ENCODE assay signal across 8 cellular contexts in genomic region chr9:96666653-96667362, GRCh38. TPM values are rescaled to one million over a fixed set of nuclear protein-coding genes. Genes with fewer than 3 reads are reported as not detected.
DNase-seq lines count a peak whose midpoint lies in the region; ATAC-seq, FAIRE-seq and TF ChIP-seq lines count a peak whose summit lies in the region.
"Not testable (repeated sequence)": the region's sequence is repeated elsewhere in the genome, so short reads cannot be mapped to it uniquely, and the experiment has no call there.

No MANE protein-coding gene starts in this region.

- POLR2A ChIA-PET in activated B cell treated with CpG ODN at 0.5 μM for 24 hours (lab: Charles Lee): interaction anchor here (0.6 to 0.7 kb wide), 3 partner anchors 11 to 100 kb away, joined by 3 to 11 read pairs (median 4); partner anchors contain the start of gene PRXL2C
- POLR2A ChIA-PET in H1 (lab: Charles Lee; ENCODE audit: partially characterized antibody): not testable (repeated sequence)

- H2BK15ac ChIP-seq in H1 (ENCODE audit: low read length): not testable (repeated sequence)

- H3K4me3 Mint-ChIP-seq in activated B cell treated with CpG ODN at 0.5 μM for 24 hours: not testable (repeated sequence)

- H3K27ac ChIP-seq in H1 (ENCODE audit: low read depth, low read length); gastrocnemius medialis: not testable (repeated sequence)

- H3K27me3 Mint-ChIP-seq in activated B cell treated with CpG ODN at 0.5 μM for 24 hours: peaks cover 12% of the 10 kb centered on the region

- H3K9me3 Mint-ChIP-seq in activated B cell treated with CpG ODN at 0.5 μM for 24 hours: not testable (repeated sequence)

- H2AK5ac ChIP-seq in H1 (ENCODE audit: low read depth, low read length): not testable (repeated sequence)

- H4K5ac ChIP-seq in H1 (ENCODE audit: insufficient read length, low read depth, low read length): not testable (repeated sequence)

- not testable (repeated sequence) for H3K36me3 Mint-ChIP-seq in activated B cell treated with CpG ODN at 0.5 μM for 24 hours (ENCODE audit: low read depth)

- TF ChIP-seq RAD21 in H1 (IDR thresholded peaks at IDR 0.05 in 1 of 2, conservative IDR thresholded peaks at IDR 0.05 in 1 of 2; ENCODE audit: low read depth in 2 of 2, low read length in 2 of 2): peak; percentile 72 to 81

- peak overlapping the region; percentile 78 for H3K18ac ChIP-seq in H1 (ENCODE audit: extremely low read depth, low read length)

- H2BK12ac ChIP-seq in H1 (ENCODE audit: low read depth, low read length): peak overlapping the region; percentile 90; the same call in 1 of the 2 replicates

- not testable (repeated sequence) for H3K4me1 Mint-ChIP-seq in activated B cell treated with CpG ODN at 0.5 μM for 24 hours

- in situ Hi-C loops in gastrocnemius medialis (cut with MboI; ENCODE audit: low sequenced_read_pairs in 4 of 4): loop anchor here in 3 of 4 donors (5.0 to 25.0 kb wide), 6 partner anchors 220 to 340 kb away; no protein-coding TSS in a partner anchor

- not testable (repeated sequence) for H3K4me2 ChIP-seq in H1 (ENCODE audit: insufficient read depth in 1 of 2, low read depth in 2 of 2, low read length in 2 of 2)

- FAIRE-seq in H1 (lab: Jason Lieb, UNC): peak; percentile 45

- not testable (repeated sequence) for H4K8ac ChIP-seq in H1 (ENCODE audit: extremely low read depth, insufficient read depth, low read length)

- H2BK5ac ChIP-seq in H1 (ENCODE audit: low read depth, low read length): 0 out of 2 replicates have a peak overlapping the region, but pooled peaks have one; percentile 44

- DNase-seq in BE2C (peak; percentile 34), NCI-H526 (lab: John Stamatoyannopoulos, UW) (peak; percentile 7 to 37), kidney glomerular epithelial cell (lab: John Stamatoyannopoulos, UW) (peak; percentile 34), gastrocnemius medialis (peak in 1 of 2 donors; percentile 20)
- DNase-seq in activated B cell treated with CpG ODN at 0.5 μM for 24 hours; H1 (ENCODE audit: low read depth in 1 of 2, low spot score in 2 of 2): not testable (repeated sequence)

- H2AFZ ChIP-seq in H1 (ENCODE audit: low read length): not testable (repeated sequence)

- not testable (repeated sequence) for H3K27ac Mint-ChIP-seq in activated B cell treated with CpG ODN at 0.5 μM for 24 hours

- not testable (repeated sequence) for H3K4me1 ChIP-seq in BE2C; H1 (replicated peaks in 1 of 4; ENCODE audit: control insufficient read depth in 3 of 4, insufficient read depth in 4 of 4, low read length in 3 of 4); gastrocnemius medialis

- ATAC-seq in GM19023 (IDR thresholded peaks at IDR 0.05; ENCODE audit: unreplicated experiment): peak; percentile 48
- ATAC-seq in HG03520 (IDR thresholded peaks at IDR 0.05; ENCODE audit: unreplicated experiment): peak; percentile 63
- ATAC-seq in activated B cell treated with CpG ODN at 0.5 μM for 24 hours (ENCODE audit: low read depth): peak; percentile 47
- peak; percentile 86 to 95 for ATAC-seq in gastrocnemius medialis

- H3K79me2 ChIP-seq in H1 (ENCODE audit: control insufficient read depth in 1 of 2, insufficient read depth in 2 of 2, low read length in 2 of 2): not testable (repeated sequence)

- TF ChIP-seq EP300 in H1 (IDR thresholded peaks at IDR 0.05; ENCODE audit: borderline replicate concordance in 1 of 2, low read depth in 2 of 2, low read length in 2 of 2): not testable (repeated sequence)

- not testable (repeated sequence) for H3K23me2 ChIP-seq in H1 (ENCODE audit: low read depth, low read length)

- not testable (repeated sequence) for H3K79me1 ChIP-seq in H1 (ENCODE audit: low read depth, low read length)

- WGBS in H1 (ENCODE audit: extremely low coverage in 1 of 2, insufficient coverage in 1 of 2, insufficient read length in 1 of 2, insufficient replicate concordance in 2 of 2, low coverage in 1 of 2, low lambda C conversion rate in 2 of 2, missing lambda C conversion rate in 1 of 2), 2 experiments: 77% methylated on average over 15 of the region's 15 CpGs; no CpG with 5 or more reads in 1 of the 2 experiments

- not testable (repeated sequence) for H3K36me3 ChIP-seq in BE2C; H1 (ENCODE audit: control insufficient read depth in 2 of 4, insufficient read depth in 4 of 4, low read length in 3 of 4); gastrocnemius medialis

- H3K9me3 ChIP-seq in BE2C; H1 (ENCODE audit: insufficient read depth in 2 of 2, low read depth in 1 of 2, low read length in 1 of 2); gastrocnemius medialis: not testable (repeated sequence)

- TF ChIP-seq CTCF in BE2C (IDR thresholded peaks at IDR 0.05; ENCODE audit: low read depth, low read length) (peak; percentile 78), H1 (IDR thresholded peaks at IDR 0.05; ENCODE audit: control extremely low read depth in 1 of 3, insufficient read depth in 1 of 3, low read depth in 1 of 3, low read length in 3 of 3) (peak; percentile 24 to 63 (median 48)), gastrocnemius medialis (IDR thresholded peaks at IDR 0.05 in 4 of 5, conservative IDR thresholded peaks at IDR 0.05 in 1 of 5) (peak; percentile 72 to 89 (median 86))
- not testable (repeated sequence) for TF ChIP-seq CTCF in activated B cell treated with CpG ODN at 0.5 μM for 24 hours (IDR thresholded peaks at IDR 0.05)

- intact Hi-C loops in activated B cell treated with CpG ODN at 0.5 μM for 24 hours (cut with micrococcal nuclease): loop anchor here (1.0 to 2.0 kb wide), 2 partner anchors 340 to 434 kb away; no protein-coding TSS in a partner anchor
- intact Hi-C loops in gastrocnemius medialis (cut with DNase I; ENCODE audit: low total_unique reads): loop anchor here (1.0 to 5.0 kb wide), 2 partner anchors 225 to 340 kb away; no protein-coding TSS in a partner anchor

- not testable (repeated sequence) for H2BK20ac ChIP-seq in H1 (ENCODE audit: low read length)

- H2BK120ac ChIP-seq in H1 (replicated peaks; ENCODE audit: low read depth, low read length): not testable (repeated sequence)

- H4K91ac ChIP-seq in H1 (replicated peaks; ENCODE audit: insufficient read length, low read length): not testable (repeated sequence)

- H3K14ac ChIP-seq in H1 (ENCODE audit: insufficient read length): not testable (repeated sequence)

- H3K4me3 ChIP-seq in BE2C (ENCODE audit: low read depth, low read length); H1 (ENCODE audit: extremely low read depth in 1 of 4, insufficient read depth in 2 of 4, low read depth in 3 of 4, low read length in 4 of 4); gastrocnemius medialis: not testable (repeated sequence)

- H3K56ac ChIP-seq in H1 (replicated peaks; ENCODE audit: insufficient read length, low read depth, low read length): not testable (repeated sequence)

- CTCF ChIA-PET in activated B cell treated with CpG ODN at 0.5 μM for 24 hours (lab: Charles Lee) (interaction anchor here (0.6 to 3.4 kb wide), 4 partner anchors 68 to 342 kb away, joined by 3 to 25 read pairs (median 6); no protein-coding TSS in a partner anchor), H1 (lab: Charles Lee; ENCODE audit: partially characterized antibody) (interaction anchor here (0.6 to 3.2 kb wide), 36 partner anchors 9 to 658 kb away, joined by 3 to 27 read pairs (median 4); partner anchors contain the start of genes HABP4 and ZNF510)

- not testable (repeated sequence) for H3K9ac ChIP-seq in H1 (replicated peaks in 1 of 4; ENCODE audit: extremely low read depth in 1 of 4, low read depth in 3 of 4, low read length in 3 of 4)

- not testable (repeated sequence) for H3K27me3 ChIP-seq in BE2C; H1 (replicated peaks in 1 of 4; ENCODE audit: control insufficient read depth in 3 of 4, extremely low read depth in 1 of 4, insufficient read depth in 3 of 4, low read length in 3 of 4); gastrocnemius medialis

- not testable (repeated sequence) for H3K23ac ChIP-seq in H1 (ENCODE audit: insufficient read length)

- not testable (repeated sequence) for TF ChIP-seq POLR2A in H1 (IDR thresholded peaks at IDR 0.05; ENCODE audit: control extremely low read depth in 1 of 2, low read depth in 2 of 2, low read length in 2 of 2); gastrocnemius medialis (IDR thresholded peaks at IDR 0.05)

- not testable (repeated sequence) for H4K20me1 ChIP-seq in H1 (replicated peaks in 1 of 2; ENCODE audit: control insufficient read depth in 1 of 2, insufficient read depth in 2 of 2, low read length in 2 of 2)

- not testable (repeated sequence) for H3K4ac ChIP-seq in H1 (replicated peaks; ENCODE audit: insufficient read length, low read depth, low read length)

RNA-seq across cellular contexts. Expression of gene PRXL2C, which starts 11.7 kb away (rescaled TPM):
- polyA plus RNA-seq in BE2C (2012; ENCODE audit: insufficient read depth, insufficient read length, low read depth): 2.5 TPM
- 11.7 and 12.6 TPM in 2 replicates for total RNA-seq in activated B cell treated with CpG ODN at 0.5 μM for 24 hours
- total RNA-seq in H1 (2021; fragmentation: NEBNext Ultra II Directional; extraction: Animal tissue kit (Norgen Biotek cat#: 25700)): 7.3 and 8.3 TPM in 2 replicates
- 1.8 and 2.8 TPM in 2 replicates for polyA plus RNA-seq in H1 (2011; rRNA removed)
- polyA plus RNA-seq in H1 (2011; cell fraction: cytosol; rRNA removed): 2.3 TPM
- polyA plus RNA-seq in H1 (2011; cell fraction: nucleus; rRNA removed): 1.5 TPM
- 3.0 to 4.1 TPM (median 3.4 TPM) in 4 replicates for polyA plus RNA-seq in H1 (2012, experiment 1 of 2)
- polyA plus RNA-seq in H1 (2012, experiment 2 of 2): 2.4 TPM
- polyA plus RNA-seq in H1 (2013, experiment 1 of 2): 5.0 TPM
- polyA plus RNA-seq in H1 (2013, experiment 2 of 2): 5.6 TPM
- 1.9 and 2.5 TPM in 2 replicates for polyA minus RNA-seq in H1 (2011; rRNA and poly(A)+ RNA removed)
- polyA minus RNA-seq in H1 (2011; cell fraction: cytosol; rRNA and poly(A)+ RNA removed): 4.1 TPM
- polyA minus RNA-seq in H1 (2011; cell fraction: nucleus; rRNA and poly(A)+ RNA removed): 2.9 TPM
- 10 to 100 TPM; 16.9 to 29.4 (median 23.8) TPM for total RNA-seq in gastrocnemius medialis

RNA-seq across cellular contexts. Expression of gene CDC14B, which starts 47.2 kb away (rescaled TPM):
- 0.83 TPM for polyA plus RNA-seq in BE2C (2012; ENCODE audit: insufficient read depth, insufficient read length, low read depth)
- total RNA-seq in activated B cell treated with CpG ODN at 0.5 μM for 24 hours (1.3 and 2.5 TPM in 2 replicates), gastrocnemius medialis (1 to 10 TPM; 2.0 to 9.4 (median 5.5) TPM)
- total RNA-seq in H1 (2021; fragmentation: NEBNext Ultra II Directional; extraction: Animal tissue kit (Norgen Biotek cat#: 25700)): 43.7 and 44.6 TPM in 2 replicates
- 12.7 and 17.2 TPM in 2 replicates for polyA plus RNA-seq in H1 (2011; rRNA removed)
- 16.5 TPM for polyA plus RNA-seq in H1 (2011; cell fraction: cytosol; rRNA removed)
- 23.6 TPM for polyA plus RNA-seq in H1 (2011; cell fraction: nucleus; rRNA removed)
- 20.9 to 29.1 TPM (median 22.0 TPM) in 4 replicates for polyA plus RNA-seq in H1 (2012, experiment 1 of 2)
- 3.3 TPM for polyA plus RNA-seq in H1 (2012, experiment 2 of 2)
- 26.4 TPM for polyA plus RNA-seq in H1 (2013, experiment 1 of 2)
- polyA plus RNA-seq in H1 (2013, experiment 2 of 2): 26.0 TPM
- polyA minus RNA-seq in H1 (2011; rRNA and poly(A)+ RNA removed): 45.3 and 63.8 TPM in 2 replicates
- 20.8 TPM for polyA minus RNA-seq in H1 (2011; cell fraction: cytosol; rRNA and poly(A)+ RNA removed)
- polyA minus RNA-seq in H1 (2011; cell fraction: nucleus; rRNA and poly(A)+ RNA removed): 73.7 TPM
